1 cellular context compared by ENCODE assay signal in genomic region chr7:64313740-64314491, GRCh38.
TF ChIP-seq lines count a peak whose summit lies in the region.

ZNF736 (plus strand) TSS chr7:64313961; CDS start chr7:64314151, 190 bp downstream.

TF ChIP-seq in GM12878, 131 proteins besides CTCF, POLR2A, EP300 and RAD21 (continued from another document and continues in another):
- no peak for TF ChIP-seq CUX1 (IDR thresholded peaks at IDR 0.05; ENCODE audit: insufficient replicate concordance, low read depth, low read length)
- no peak for TF ChIP-seq ZNF217 (IDR thresholded peaks at IDR 0.05)
- TF ChIP-seq POLR2AphosphoS2 (IDR thresholded peaks at IDR 0.05; ENCODE audit: low read depth, low read length): peak; percentile 77; the same call in 1 of the 2 replicates
- TF ChIP-seq PAX5 (IDR thresholded peaks at IDR 0.05; ENCODE audit: borderline replicate concordance, low read depth, low read length): no peak
- TF ChIP-seq, protein P1, sequence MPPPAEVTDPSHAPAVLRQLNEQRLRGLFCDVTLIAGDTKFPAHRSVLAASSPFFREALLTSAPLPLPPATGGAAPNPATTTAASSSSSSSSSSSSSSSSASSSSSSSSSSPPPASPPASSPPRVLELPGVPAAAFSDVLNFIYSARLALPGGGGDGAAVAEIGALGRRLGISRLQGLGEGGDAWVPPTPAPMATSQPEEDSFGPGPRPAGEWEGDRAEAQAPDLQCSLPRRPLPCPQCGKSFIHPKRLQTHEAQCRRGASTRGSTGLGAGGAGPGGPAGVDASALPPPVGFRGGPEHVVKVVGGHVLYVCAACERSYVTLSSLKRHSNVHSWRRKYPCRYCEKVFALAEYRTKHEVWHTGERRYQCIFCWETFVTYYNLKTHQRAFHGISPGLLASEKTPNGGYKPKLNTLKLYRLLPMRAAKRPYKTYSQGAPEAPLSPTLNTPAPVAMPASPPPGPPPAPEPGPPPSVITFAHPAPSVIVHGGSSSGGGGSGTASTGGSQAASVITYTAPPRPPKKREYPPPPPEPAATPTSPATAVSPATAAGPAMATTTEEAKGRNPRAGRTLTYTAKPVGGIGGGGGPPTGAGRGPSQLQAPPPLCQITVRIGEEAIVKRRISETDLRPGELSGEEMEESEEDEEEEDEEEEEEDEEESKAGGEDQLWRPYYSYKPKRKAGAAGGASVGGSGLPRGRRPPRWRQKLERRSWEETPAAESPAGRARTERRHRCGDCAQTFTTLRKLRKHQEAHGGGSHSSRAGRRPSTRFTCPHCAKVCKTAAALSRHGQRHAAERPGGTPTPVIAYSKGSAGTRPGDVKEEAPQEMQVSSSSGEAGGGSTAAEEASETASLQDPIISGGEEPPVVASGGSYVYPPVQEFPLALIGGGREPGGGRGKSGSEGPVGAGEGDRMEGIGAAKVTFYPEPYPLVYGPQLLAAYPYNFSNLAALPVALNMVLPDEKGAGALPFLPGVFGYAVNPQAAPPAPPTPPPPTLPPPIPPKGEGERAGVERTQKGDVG (CRISPR knock-in tag; IDR thresholded peaks at IDR 0.05): no peak
- TF ChIP-seq WRNIP1 (IDR thresholded peaks at IDR 0.05; ENCODE audit: borderline replicate concordance, low read depth, low read length): no peak
- peak; percentile 9; the same call in 1 of the 2 replicates for TF ChIP-seq CREM (IDR thresholded peaks at IDR 0.05; ENCODE audit: low read depth)
- no peak for TF ChIP-seq PML (IDR thresholded peaks at IDR 0.05; ENCODE audit: low read length)
- TF ChIP-seq CREB1 (IDR thresholded peaks at IDR 0.05; ENCODE audit: low read depth): no peak
- no peak for TF ChIP-seq E4F1 (IDR thresholded peaks at IDR 0.05; ENCODE audit: borderline replicate concordance, partially characterized antibody)
- no peak for TF ChIP-seq CHD4 (IDR thresholded peaks at IDR 0.05)
- TF ChIP-seq YBX1 (IDR thresholded peaks at IDR 0.05): no peak
- TF ChIP-seq EZH2 (IDR thresholded peaks at IDR 0.05; ENCODE audit: borderline replicate concordance, control insufficient read depth, low read depth, low read length): no peak
- TF ChIP-seq BCL11A (IDR thresholded peaks at IDR 0.05; ENCODE audit: low read depth, low read length): 0 out of 2 replicates have a peak, but pooled peaks have one; percentile 6
- TF ChIP-seq SIX5 (IDR thresholded peaks at IDR 0.05; ENCODE audit: low read depth, low read length, severe bottlenecking): no peak
- no peak for TF ChIP-seq BHLHE40 (IDR thresholded peaks at IDR 0.05; ENCODE audit: borderline replicate concordance in 1 of 2, low read depth in 2 of 2, low read length in 1 of 2)
- no peak for TF ChIP-seq IRF5 (IDR thresholded peaks at IDR 0.05; ENCODE audit: borderline replicate concordance)
- peak; percentile 84 for TF ChIP-seq E2F4 (IDR thresholded peaks at IDR 0.05; ENCODE audit: low read depth, low read length)
- TF ChIP-seq ZNF384 (IDR thresholded peaks at IDR 0.05; ENCODE audit: borderline replicate concordance, low read depth, low read length): no peak
- TF ChIP-seq MXI1 (IDR thresholded peaks at IDR 0.05; ENCODE audit: low read depth, low read length): peak; percentile 70; the same call in 1 of the 2 replicates
- TF ChIP-seq, protein P2, sequence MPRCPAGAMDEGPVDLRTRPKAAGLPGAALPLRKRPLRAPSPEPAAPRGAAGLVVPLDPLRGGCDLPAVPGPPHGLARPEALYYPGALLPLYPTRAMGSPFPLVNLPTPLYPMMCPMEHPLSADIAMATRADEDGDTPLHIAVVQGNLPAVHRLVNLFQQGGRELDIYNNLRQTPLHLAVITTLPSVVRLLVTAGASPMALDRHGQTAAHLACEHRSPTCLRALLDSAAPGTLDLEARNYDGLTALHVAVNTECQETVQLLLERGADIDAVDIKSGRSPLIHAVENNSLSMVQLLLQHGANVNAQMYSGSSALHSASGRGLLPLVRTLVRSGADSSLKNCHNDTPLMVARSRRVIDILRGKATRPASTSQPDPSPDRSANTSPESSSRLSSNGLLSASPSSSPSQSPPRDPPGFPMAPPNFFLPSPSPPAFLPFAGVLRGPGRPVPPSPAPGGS (IDR thresholded peaks at IDR 0.05; ENCODE audit: borderline replicate concordance, insufficient read depth, low read depth, low read length, poor library complexity, severe bottlenecking): no peak
- peak; percentile 48 for TF ChIP-seq E2F8 (IDR thresholded peaks at IDR 0.05; ENCODE audit: low read depth, partially characterized antibody)
- TF ChIP-seq, protein P3, sequence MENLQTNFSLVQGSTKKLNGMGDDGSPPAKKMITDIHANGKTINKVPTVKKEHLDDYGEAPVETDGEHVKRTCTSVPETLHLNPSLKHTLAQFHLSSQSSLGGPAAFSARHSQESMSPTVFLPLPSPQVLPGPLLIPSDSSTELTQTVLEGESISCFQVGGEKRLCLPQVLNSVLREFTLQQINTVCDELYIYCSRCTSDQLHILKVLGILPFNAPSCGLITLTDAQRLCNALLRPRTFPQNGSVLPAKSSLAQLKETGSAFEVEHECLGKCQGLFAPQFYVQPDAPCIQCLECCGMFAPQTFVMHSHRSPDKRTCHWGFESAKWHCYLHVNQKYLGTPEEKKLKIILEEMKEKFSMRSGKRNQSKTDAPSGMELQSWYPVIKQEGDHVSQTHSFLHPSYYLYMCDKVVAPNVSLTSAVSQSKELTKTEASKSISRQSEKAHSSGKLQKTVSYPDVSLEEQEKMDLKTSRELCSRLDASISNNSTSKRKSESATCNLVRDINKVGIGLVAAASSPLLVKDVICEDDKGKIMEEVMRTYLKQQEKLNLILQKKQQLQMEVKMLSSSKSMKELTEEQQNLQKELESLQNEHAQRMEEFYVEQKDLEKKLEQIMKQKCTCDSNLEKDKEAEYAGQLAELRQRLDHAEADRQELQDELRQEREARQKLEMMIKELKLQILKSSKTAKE (IDR thresholded peaks at IDR 0.05; ENCODE audit: low read depth, poor library complexity, severe bottlenecking): no peak
- TF ChIP-seq LARP7 (IDR thresholded peaks at IDR 0.05): no peak; the same call in 1 of the 2 replicates
- TF ChIP-seq ZSCAN29 (IDR thresholded peaks at IDR 0.05): peak; percentile 64; the same call in 1 of the 2 replicates
- peak; percentile 91 for TF ChIP-seq SMAD5 (IDR thresholded peaks at IDR 0.05; ENCODE audit: low read depth)
- TF ChIP-seq ATF2 (IDR thresholded peaks at IDR 0.05; ENCODE audit: low read length): no peak
- TF ChIP-seq IKZF2 (IDR thresholded peaks at IDR 0.05): peak; percentile 45 to 52; a peak in 3 of 4 replicates
- TF ChIP-seq FOXK2 (IDR thresholded peaks at IDR 0.05): no peak
- peak; percentile 5; the same call in 1 of the 2 replicates for TF ChIP-seq NFYA (IDR thresholded peaks at IDR 0.05; ENCODE audit: borderline replicate concordance, low read depth, low read length)
- no peak for TF ChIP-seq NR2F1 (conservative IDR thresholded peaks at IDR 0.05)
